In the genomic region with DNA sequence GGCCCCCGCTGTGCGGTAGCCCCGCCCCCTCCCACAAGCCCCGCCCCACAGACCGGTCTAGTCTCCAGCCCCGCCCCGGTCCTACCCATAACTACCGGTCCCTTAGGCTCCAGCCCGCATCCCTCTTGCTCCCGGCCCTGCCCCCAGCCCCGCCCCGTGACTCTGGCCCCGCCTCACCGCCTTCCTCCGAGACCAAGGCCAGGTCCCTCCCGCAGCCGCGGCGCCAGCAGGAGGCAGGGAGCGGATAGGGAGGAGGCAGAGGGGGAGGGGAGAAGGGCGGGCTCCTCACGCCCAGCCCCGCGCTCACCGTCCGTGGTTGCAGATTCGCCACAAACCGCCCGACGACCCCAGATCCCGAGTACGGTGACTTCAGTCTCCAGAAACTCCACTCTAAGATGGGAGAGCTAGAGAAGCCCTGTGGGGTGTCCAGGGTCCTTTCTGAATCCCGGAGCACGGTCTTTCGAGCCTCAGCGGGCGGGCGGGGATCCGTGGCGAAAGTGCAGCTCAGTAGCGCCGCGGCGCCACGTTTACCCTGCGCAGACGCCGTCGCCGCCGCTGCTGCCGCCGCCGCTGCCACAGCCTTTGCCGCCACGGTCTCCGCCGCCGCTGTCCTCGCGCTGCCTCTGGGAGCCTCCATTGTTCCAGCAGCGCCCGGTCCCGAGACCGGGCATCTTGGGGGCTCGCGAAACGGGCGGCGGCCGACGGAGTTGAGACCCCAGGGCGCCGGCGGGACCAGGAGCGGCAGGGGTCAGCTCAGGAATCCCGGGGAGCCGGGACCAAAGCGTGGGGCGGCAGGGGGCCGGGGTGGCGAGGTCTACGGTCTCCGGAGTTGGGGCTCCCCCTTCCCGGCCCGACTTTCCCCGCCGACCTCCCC, we compare ENCODE assay signal across 1 cellular context.
TF ChIP-seq lines count a peak whose summit lies in the region.

Gene BRPF1, plus strand, starts transcription at position 530 of the 874 bp plus-strand sequence. CDS start 2,406 bp downstream, outside the sequence.

TF ChIP-seq in HEK293, 187 proteins besides CTCF, POLR2A, EP300 and RAD21 (continued from another document and continues in another):
- TF ChIP-seq GLI2 (tag by site-specific recombination; IDR thresholded peaks at IDR 0.05; ENCODE audit: borderline replicate concordance, low read depth): peak; percentile 56; the same call in 1 of the 2 replicates
- peak; percentile 100 for TF ChIP-seq KLF17 (tag by site-specific recombination; IDR thresholded peaks at IDR 0.05)
- peak; percentile 96 for TF ChIP-seq YY2 (tag by site-specific recombination; IDR thresholded peaks at IDR 0.05)
- TF ChIP-seq ZNF747 (tag by site-specific recombination; IDR thresholded peaks at IDR 0.05): no peak
- no peak; the same call in 1 of the 2 replicates for TF ChIP-seq ZBTB20 (tag by site-specific recombination; IDR thresholded peaks at IDR 0.05)
- TF ChIP-seq, protein P1, sequence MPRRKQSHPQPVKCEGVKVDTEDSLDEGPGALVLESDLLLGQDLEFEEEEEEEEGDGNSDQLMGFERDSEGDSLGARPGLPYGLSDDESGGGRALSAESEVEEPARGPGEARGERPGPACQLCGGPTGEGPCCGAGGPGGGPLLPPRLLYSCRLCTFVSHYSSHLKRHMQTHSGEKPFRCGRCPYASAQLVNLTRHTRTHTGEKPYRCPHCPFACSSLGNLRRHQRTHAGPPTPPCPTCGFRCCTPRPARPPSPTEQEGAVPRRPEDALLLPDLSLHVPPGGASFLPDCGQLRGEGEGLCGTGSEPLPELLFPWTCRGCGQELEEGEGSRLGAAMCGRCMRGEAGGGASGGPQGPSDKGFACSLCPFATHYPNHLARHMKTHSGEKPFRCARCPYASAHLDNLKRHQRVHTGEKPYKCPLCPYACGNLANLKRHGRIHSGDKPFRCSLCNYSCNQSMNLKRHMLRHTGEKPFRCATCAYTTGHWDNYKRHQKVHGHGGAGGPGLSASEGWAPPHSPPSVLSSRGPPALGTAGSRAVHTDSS (tag by site-specific recombination; IDR thresholded peaks at IDR 0.05): peak; percentile 55
- TF ChIP-seq ZNF501 (tag by site-specific recombination; IDR thresholded peaks at IDR 0.05): peak; percentile 97; the same call in 1 of the 2 replicates
- peak; percentile 98 for TF ChIP-seq IKZF3 (tag by site-specific recombination; IDR thresholded peaks at IDR 0.05)
- no peak for TF ChIP-seq ZNF133 (tag by site-specific recombination; IDR thresholded peaks at IDR 0.05)
- TF ChIP-seq ZNF157 (tag by site-specific recombination; IDR thresholded peaks at IDR 0.05): no peak
- TF ChIP-seq ZNF621 (tag by site-specific recombination; IDR thresholded peaks at IDR 0.05): no peak
- no peak for TF ChIP-seq PRDM1 (tag by site-specific recombination; IDR thresholded peaks at IDR 0.05)
- TF ChIP-seq ZNF2 (tag by site-specific recombination; IDR thresholded peaks at IDR 0.05): peak; percentile 94
- TF ChIP-seq, protein P2, sequence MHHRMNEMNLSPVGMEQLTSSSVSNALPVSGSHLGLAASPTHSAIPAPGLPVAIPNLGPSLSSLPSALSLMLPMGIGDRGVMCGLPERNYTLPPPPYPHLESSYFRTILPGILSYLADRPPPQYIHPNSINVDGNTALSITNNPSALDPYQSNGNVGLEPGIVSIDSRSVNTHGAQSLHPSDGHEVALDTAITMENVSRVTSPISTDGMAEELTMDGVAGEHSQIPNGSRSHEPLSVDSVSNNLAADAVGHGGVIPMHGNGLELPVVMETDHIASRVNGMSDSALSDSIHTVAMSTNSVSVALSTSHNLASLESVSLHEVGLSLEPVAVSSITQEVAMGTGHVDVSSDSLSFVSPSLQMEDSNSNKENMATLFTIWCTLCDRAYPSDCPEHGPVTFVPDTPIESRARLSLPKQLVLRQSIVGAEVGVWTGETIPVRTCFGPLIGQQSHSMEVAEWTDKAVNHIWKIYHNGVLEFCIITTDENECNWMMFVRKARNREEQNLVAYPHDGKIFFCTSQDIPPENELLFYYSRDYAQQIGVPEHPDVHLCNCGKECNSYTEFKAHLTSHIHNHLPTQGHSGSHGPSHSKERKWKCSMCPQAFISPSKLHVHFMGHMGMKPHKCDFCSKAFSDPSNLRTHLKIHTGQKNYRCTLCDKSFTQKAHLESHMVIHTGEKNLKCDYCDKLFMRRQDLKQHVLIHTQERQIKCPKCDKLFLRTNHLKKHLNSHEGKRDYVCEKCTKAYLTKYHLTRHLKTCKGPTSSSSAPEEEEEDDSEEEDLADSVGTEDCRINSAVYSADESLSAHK (tag by site-specific recombination; IDR thresholded peaks at IDR 0.05): peak; percentile 78; the same call in 1 of the 2 replicates
- TF ChIP-seq BCL11B (tag by site-specific recombination; IDR thresholded peaks at IDR 0.05; ENCODE audit: low read depth): no peak; the same call in 1 of the 2 replicates
- no peak for TF ChIP-seq ELK4 (IDR thresholded peaks at IDR 0.05; ENCODE audit: borderline replicate concordance, low read depth, low read length)
- no peak for TF ChIP-seq ZNF555 (tag by site-specific recombination; conservative IDR thresholded peaks at IDR 0.05)
- TF ChIP-seq YY1 (tag by site-specific recombination; IDR thresholded peaks at IDR 0.05): peak; percentile 87
- TF ChIP-seq ZNF155 (tag by site-specific recombination; IDR thresholded peaks at IDR 0.05): no peak
- no peak for TF ChIP-seq SCRT1 (tag by site-specific recombination; IDR thresholded peaks at IDR 0.05; ENCODE audit: borderline replicate concordance)
- peak; percentile 100 for TF ChIP-seq KLF8 (tag by site-specific recombination; IDR thresholded peaks at IDR 0.05)
- peak; percentile 25; the same call in 1 of the 2 replicates for TF ChIP-seq ZNF223 (tag by site-specific recombination; IDR thresholded peaks at IDR 0.05)
- TF ChIP-seq ZNF16 (tag by site-specific recombination; IDR thresholded peaks at IDR 0.05; ENCODE audit: low read depth): no peak
- peak; percentile 66 for TF ChIP-seq ZNF366 (tag by site-specific recombination; conservative IDR thresholded peaks at IDR 0.05)
- TF ChIP-seq ZNF280D (tag by site-specific recombination; IDR thresholded peaks at IDR 0.05): no peak
- 0 out of 2 replicates have a peak, but pooled peaks have one; percentile 30 for TF ChIP-seq PBX3 (CRISPR knock-in tag; IDR thresholded peaks at IDR 0.05)
- no peak for TF ChIP-seq PRDM2 (tag by site-specific recombination; IDR thresholded peaks at IDR 0.05; ENCODE audit: borderline replicate concordance)
- TF ChIP-seq ZNF146 (tag by site-specific recombination; IDR thresholded peaks at IDR 0.05): peak; percentile 65
- peak; percentile 67 for TF ChIP-seq ZBTB48 (tag by site-specific recombination; IDR thresholded peaks at IDR 0.05)
- TF ChIP-seq ZNF239 (tag by site-specific recombination; IDR thresholded peaks at IDR 0.05): peak; percentile 60; the same call in 1 of the 2 replicates
- TF ChIP-seq ZNF335 (tag by site-specific recombination; conservative IDR thresholded peaks at IDR 0.05): no peak; the same call in 1 of the 2 replicates
- TF ChIP-seq ZNF843 (tag by site-specific recombination; IDR thresholded peaks at IDR 0.05): peak; percentile 88
- 0 out of 2 replicates have a peak, but pooled peaks have one; percentile 24 for TF ChIP-seq GFI1B (tag by site-specific recombination; IDR thresholded peaks at IDR 0.05)
- no peak for TF ChIP-seq HOXA7 (CRISPR knock-in tag; IDR thresholded peaks at IDR 0.05; ENCODE audit: borderline replicate concordance)
- TF ChIP-seq ZNF202 (tag by site-specific recombination; IDR thresholded peaks at IDR 0.05; ENCODE audit: borderline replicate concordance): no peak
- TF ChIP-seq WT1 (tag by site-specific recombination; IDR thresholded peaks at IDR 0.05): peak; percentile 96
- peak; percentile 87 for TF ChIP-seq ZNF394 (tag by site-specific recombination; IDR thresholded peaks at IDR 0.05; ENCODE audit: borderline replicate concordance)
- TF ChIP-seq SP3 (tag by site-specific recombination; IDR thresholded peaks at IDR 0.05): peak; percentile 100
- TF ChIP-seq BCL11A (tag by site-specific recombination; IDR thresholded peaks at IDR 0.05; ENCODE audit: low read depth): no peak
- TF ChIP-seq ZNF302 (tag by site-specific recombination; IDR thresholded peaks at IDR 0.05; ENCODE audit: low read depth): no peak
